18 cellular contexts compared by ENCODE assay signal in the genomic region with DNA sequence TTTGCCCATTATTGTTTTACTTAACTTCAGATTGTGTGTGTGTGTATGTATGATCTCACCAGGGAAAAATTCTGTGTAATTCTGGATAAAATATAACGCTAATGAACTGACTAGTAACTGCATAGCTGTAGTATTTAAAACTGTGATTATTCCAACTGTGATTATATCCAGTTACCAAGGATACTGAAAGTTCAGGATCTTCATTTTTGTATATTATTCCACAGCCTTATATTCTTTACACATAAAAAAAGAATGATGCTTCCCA. TPM values are rescaled to one million over a fixed set of nuclear protein-coding genes. Genes with fewer than 3 reads are reported as not detected.
DNase-seq lines count a peak whose midpoint lies in the region; ATAC-seq, FAIRE-seq and TF ChIP-seq lines count a peak whose summit lies in the region.
"Had no signal": no experiment of that assay in that cellular context is flagged by ENCODE, and none has a peak within 500 bp of the region (broad histone marks: within the 10 kb centered on the region; RNA-seq: fewer than 3 reads in every experiment).

No MANE protein-coding gene starts in this region.

- ATAC-seq in thoracic aorta (ENCODE audit: insufficient number of reproducible peaks, low FRiP score, low read depth) = no peak
- no peak for ATAC-seq in body of pancreas
- ATAC-seq: activated T-helper 17 cell treated with anti-CD3 and anti-CD28 coated beads, Interleukin-2, amount 50 U/mL, for 72 hours had no signal

- peak overlapping the region; percentile 98 for H3K4me3 Mint-ChIP-seq in HFFc6
- H3K4me3 Mint-ChIP-seq: activated T-helper 17 cell treated with anti-CD3 and anti-CD28 coated beads, Interleukin-2, amount 50 U/mL, for 72 hours had no signal

- TF ChIP-seq CTCF in HFFc6 (IDR thresholded peaks at IDR 0.05) = no peak
- TF ChIP-seq CTCF in astrocyte of the cerebellum (IDR thresholded peaks at IDR 0.05; ENCODE audit: low read depth, low read length, missing control alignments) = no peak
- no peak for TF ChIP-seq CTCF in foreskin fibroblast (IDR thresholded peaks at IDR 0.05; ENCODE audit: low read depth, low read length)
- no peak for TF ChIP-seq CTCF in thoracic aorta (IDR thresholded peaks at IDR 0.05)
- TF ChIP-seq CTCF in body of pancreas (IDR thresholded peaks at IDR 0.05) = no peak
- TF ChIP-seq CTCF in MM.1S (IDR thresholded peaks at IDR 0.05; ENCODE audit: low read length) = no peak

- TF ChIP-seq POLR2A in body of pancreas (IDR thresholded peaks at IDR 0.05) (no peak), GM12891 (IDR thresholded peaks at IDR 0.05; ENCODE audit: low read depth, low read length) (no peak)

- H3K27me3 ChIP-seq in thoracic aorta (replicated peaks; ENCODE audit: insufficient read depth) (no peaks in the 10 kb centered on the region), body of pancreas (peaks cover 0 to 63% of the 10 kb centered on the region in 2 donors), MM.1S (replicated peaks; ENCODE audit: insufficient read depth, low read length) (no peaks in the 10 kb centered on the region; the same call in 1 of the 2 replicates)

- no peaks in the 10 kb centered on the region for H3K79me2 ChIP-seq in MM.1S (ENCODE audit: low read length)

- no peaks in the 10 kb centered on the region for H3K9me2 ChIP-seq in MM.1S (replicated peaks; ENCODE audit: insufficient read depth, low read length)

- peak; percentile 70 for DNase-seq in HFFc6
- DNase-seq in astrocyte of the cerebellum (ENCODE audit: low read depth) = no peak
- peak in 1 of 2 donors; percentile 58 for DNase-seq in foreskin fibroblast
- DNase-seq in thoracic aorta (ENCODE audit: low spot score) = no peak
- no peak for DNase-seq in body of pancreas
- no peak for DNase-seq in GM12891 (ENCODE audit: insufficient read length, low spot score)
- DNase-seq in MM.1S = no peak
- DNase-seq: activated CD4-positive, alpha-beta T cell treated with anti-CD3 and anti-CD28 coated beads, Interleukin-2, amount 50 U/mL, for 1 hour; effector memory CD4-positive, alpha-beta T cell; islet precursor cell; MV-4-11; NCI-H2171 treated with DMSO at 0.1 percent for 48 hours; SHP77 treated with DMSO at 0.1 percent for 48 hours; tibial artery had no signal

- H3K4me1 Mint-ChIP-seq in HFFc6 (ENCODE audit: low read depth) = peaks cover 66% of the 10 kb centered on the region
- H3K4me1 Mint-ChIP-seq: activated T-helper 17 cell treated with anti-CD3 and anti-CD28 coated beads, Interleukin-2, amount 50 U/mL, for 72 hours had no signal

- H3K27me3 Mint-ChIP-seq in HFFc6 (ENCODE audit: insufficient read depth) = peaks cover 7% of the 10 kb centered on the region

- FAIRE-seq in GM12891 (lab: Jason Lieb, UNC) = no peak
- FAIRE-seq: GM18507 had no signal

- H4K20me1 ChIP-seq in MM.1S (ENCODE audit: insufficient read depth, low read length) = no peaks in the 10 kb centered on the region

- no peak overlapping the region for H3K9ac ChIP-seq in MM.1S (ENCODE audit: low read length)

- H3F3A ChIP-seq in MM.1S (ENCODE audit: insufficient read depth, low read length) = no peaks in the 10 kb centered on the region

- peaks cover 14 to 32% of the 10 kb centered on the region in 2 donors for H3K4me1 ChIP-seq in thoracic aorta (ENCODE audit: control insufficient read depth in 1 of 2, low read depth in 2 of 2)
- peaks cover 27% of the 10 kb centered on the region for H3K4me1 ChIP-seq in body of pancreas
- H3K4me1 ChIP-seq in MM.1S (ENCODE audit: low read length) = 0 out of 2 replicates have a peak, but pooled peaks cover 4% of the 10 kb centered on the region

- no peak overlapping the region for H3K4me2 ChIP-seq in MM.1S (ENCODE audit: low read depth, low read length)

- H3K4me3 ChIP-seq in astrocyte of the cerebellum (ENCODE audit: low read depth, low read length) = peak overlapping the region; percentile 91
- peak overlapping the region; percentile 63 to 98 for H3K4me3 ChIP-seq in foreskin fibroblast (ENCODE audit: low read depth in 1 of 2, low read length in 2 of 2)
- H3K4me3 ChIP-seq in thoracic aorta = peak overlapping the region; percentile 92
- no peak overlapping the region for H3K4me3 ChIP-seq in body of pancreas
- H3K4me3 ChIP-seq in MM.1S (ENCODE audit: low read length) = no peak overlapping the region
- H3K4me3 ChIP-seq: tibial artery had no signal

- 16 to 23% methylated on average over 1 of the region's 1 CpG for WGBS in body of pancreas, 2 donors

- H3K9me3 Mint-ChIP-seq in HFFc6 = no peaks in the 10 kb centered on the region

- H3K27ac ChIP-seq in thoracic aorta (no peak overlapping the region), body of pancreas (no peak overlapping the region), MM.1S (ENCODE audit: low read length) (no peak overlapping the region)
- H3K27ac ChIP-seq: tibial artery had no signal

- no peak overlapping the region for H2AFZ ChIP-seq in MM.1S (ENCODE audit: low read length)

- H3K9me3 ChIP-seq in thoracic aorta (no peaks in the 10 kb centered on the region), body of pancreas (no peaks in the 10 kb centered on the region), MM.1S (replicated peaks; ENCODE audit: insufficient read depth, low read length) (no peaks in the 10 kb centered on the region)
- H3K9me3 ChIP-seq: tibial artery had no signal

- in situ Hi-C loops in astrocyte of the cerebellum (cut with HindIII; ENCODE audit: low sequenced_read_pairs) = loop anchor here (5.0 to 25.0 kb wide), 2 partner anchors 357 to 527 kb away; no protein-coding TSS in a partner anchor

- H3K36me3 ChIP-seq in thoracic aorta = no peaks in the 10 kb centered on the region
- H3K36me3 ChIP-seq in body of pancreas (replicated peaks in 1 of 2; ENCODE audit: insufficient read depth in 1 of 2, low read depth in 2 of 2) = no peaks in the 10 kb centered on the region
- H3K36me3 ChIP-seq in MM.1S (replicated peaks; ENCODE audit: insufficient read depth, low read length) = no peaks in the 10 kb centered on the region
- H3K36me3 ChIP-seq: tibial artery had no signal

- intact Hi-C loops in body of pancreas (cut with DNase I) = no loop called here

- H3K27ac Mint-ChIP-seq in HFFc6 = peak overlapping the region; percentile 90
- H3K27ac Mint-ChIP-seq: activated T-helper 17 cell treated with anti-CD3 and anti-CD28 coated beads, Interleukin-2, amount 50 U/mL, for 72 hours had no signal

- H3K36me3 Mint-ChIP-seq in HFFc6 (ENCODE audit: low read depth) = peaks cover 23% of the 10 kb centered on the region

TF ChIP-seq in GM12891, 5 proteins besides CTCF, POLR2A, EP300 and RAD21:
- TF ChIP-seq TAF1 (IDR thresholded peaks at IDR 0.05; ENCODE audit: low read depth, low read length) = no peak
- TF ChIP-seq POLR2AphosphoS5 (IDR thresholded peaks at IDR 0.05; ENCODE audit: low read depth, low read length) = no peak
- TF ChIP-seq PAX5 (IDR thresholded peaks at IDR 0.05; ENCODE audit: insufficient read depth, low read length, severe bottlenecking) = no peak
- no peak for TF ChIP-seq POU2F2 (IDR thresholded peaks at IDR 0.05; ENCODE audit: low read depth, low read length)
- TF ChIP-seq SPI1 (IDR thresholded peaks at IDR 0.05; ENCODE audit: low read depth, low read length) = no peak

RNA-seq across cellular contexts. Expression of a gene that starts 2.9 kb away (rescaled TPM):
- total RNA-seq in HFFc6 (2021; fragmentation: NEBNext Ultra II Directional; extraction: Animal tissue kit (Norgen Biotek cat#: 25700)) = 10 to 100 TPM; 37.7 to 47.8 (median 46.9) TPM
- total RNA-seq in thoracic aorta (10 to 100 TPM; 14.2 to 26.0 TPM), body of pancreas (1 to 10 TPM in 1 of 2 donors, under 1 TPM in 1; 0.52 to 3.0 TPM)
- polyA plus RNA-seq in GM12891 (2012; ENCODE audit: low read depth, missing spikeins) = not detected

RNA-seq across cellular contexts. Expression of a gene that starts 30.7 kb away (rescaled TPM):
- not detected for total RNA-seq in HFFc6 (2021; fragmentation: NEBNext Ultra II Directional; extraction: Animal tissue kit (Norgen Biotek cat#: 25700))
- total RNA-seq in thoracic aorta = not detected
- total RNA-seq in body of pancreas = not detected
- polyA plus RNA-seq in GM12891 (2012; ENCODE audit: low read depth, missing spikeins) = not detected
- total RNA-seq: activated T-helper 17 cell treated with anti-CD3 and anti-CD28 coated beads, Interleukin-2, amount 50 U/mL, for 72 hours; glomerular endothelial cell; mucosa of gallbladder had no signal

Comparison
In these comparisons a context has a peak if more than half of its experiments do, and no peak if none do; other contexts are left out.
1. H3K4me3 ChIP-seq: peak in astrocyte of the cerebellum (single experiment), foreskin fibroblast (2 of 2) and thoracic aorta (single experiment); none in body of pancreas (0 of 2) and MM.1S (single experiment).